ENCODE assay signal across 8 cellular contexts in genomic region chr9:119289740-119290139, GRCh38.
DNase-seq lines count a peak whose midpoint lies in the region; ATAC-seq and TF ChIP-seq lines count a peak whose summit lies in the region.

No MANE protein-coding gene starts in this region.

- no peaks in the 10 kb centered on the region for H3K36me3 ChIP-seq in left lung

- H3K9me3 ChIP-seq in left lung, result no peaks in the 10 kb centered on the region

- peaks cover 0 to 10% of the 10 kb centered on the region in 2 donors for H3K27me3 ChIP-seq in left lung

- DNase-seq in COR-L47 (lab: John Stamatoyannopoulos, UW) (peak; percentile 59), NCI-H748 (lab: John Stamatoyannopoulos, UW; ENCODE audit: unreplicated experiment) (peak; percentile 80), T47D (ENCODE audit: low read depth in 1 of 2, low spot score in 1 of 2) (peak; percentile 35 to 79), left lung (no peak), NK-92 (lab: John Stamatoyannopoulos, UW; ENCODE audit: unreplicated experiment) (no peak), 8988T (no peak)

- peak; percentile 61 to 94 for TF ChIP-seq CTCF in left lung (IDR thresholded peaks at IDR 0.05)

- peak; percentile 52 for ATAC-seq in GM18520 (IDR thresholded peaks at IDR 0.05; ENCODE audit: unreplicated experiment)
- peak; percentile 77 for ATAC-seq in HG03108 (IDR thresholded peaks at IDR 0.05; ENCODE audit: unreplicated experiment)
- ATAC-seq in left lung, result peak; percentile 89

- intact Hi-C loops in left lung (cut with DNase I), result no loop called here

- H3K4me1 ChIP-seq in left lung, result no peaks in the 10 kb centered on the region

- no peak overlapping the region for H3K4me3 ChIP-seq in left lung

- in situ Hi-C loops in T47D (cut with HindIII; ENCODE audit: low pct_unique_long_range_greater_than_20kb, low sequenced_read_pairs), result no loop called here

- no peak overlapping the region for H3K27ac ChIP-seq in left lung

Comparison
In these comparisons a context has a peak if more than half of its experiments do, and no peak if none do; other contexts are left out.
1. DNase-seq: peak in COR-L47 (single experiment), NCI-H748 (single experiment) and T47D (2 of 2); none in left lung (0 of 2), NK-92 (single experiment) and 8988T (single experiment).
2. Peak in every context shown above with its lines, with median percentiles within 50 percentile points of each other: ATAC-seq.